Comparison of ENCODE assay signal across 7 cellular contexts in the genomic region with DNA sequence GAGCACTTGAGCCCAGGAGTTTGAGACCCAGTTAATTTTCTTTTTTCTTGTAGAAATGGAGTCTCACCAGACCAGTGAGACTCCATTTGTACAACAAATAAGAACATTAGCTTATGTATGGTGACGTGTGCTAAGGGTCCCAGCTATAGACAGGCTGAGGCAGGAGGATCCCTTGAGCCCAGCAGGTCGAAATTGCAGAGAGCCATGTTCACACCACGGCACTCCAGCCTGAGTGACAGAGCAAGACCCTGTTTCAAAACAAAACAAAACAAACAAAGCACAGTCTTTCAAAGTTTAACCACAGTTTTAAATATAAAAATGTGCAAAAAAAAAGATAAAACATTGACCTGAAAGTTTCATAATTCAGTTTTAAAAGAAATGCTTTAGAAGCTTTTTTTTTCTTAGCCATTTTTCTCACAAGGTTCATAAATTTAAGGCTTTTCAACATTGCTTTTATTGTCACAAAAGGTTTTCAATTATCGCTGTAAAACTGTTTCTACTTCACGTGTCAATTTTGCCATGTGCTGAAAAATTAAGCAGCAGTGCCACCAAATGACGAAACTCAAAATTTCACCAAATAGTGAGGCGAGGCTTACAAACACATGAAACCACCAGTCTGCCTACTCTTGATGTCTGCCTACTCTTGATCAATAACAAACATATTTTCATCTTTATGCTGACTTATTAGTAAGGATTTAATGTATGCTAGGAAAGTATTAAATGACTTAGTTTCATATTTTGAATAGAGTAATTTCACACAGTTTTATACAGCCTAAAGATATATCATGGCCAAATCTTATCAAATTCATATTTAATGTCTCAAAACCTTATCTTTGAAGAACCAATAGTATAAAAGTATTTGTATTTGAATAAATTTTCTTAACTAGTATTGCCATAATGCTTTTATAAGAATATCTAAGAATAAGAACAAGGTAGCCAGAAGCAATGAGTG.
DNase-seq lines count a peak whose midpoint lies in the region; ATAC-seq and TF ChIP-seq lines count a peak whose summit lies in the region.

No MANE protein-coding gene starts in this region.

- no peak overlapping the region for H3K27ac ChIP-seq in DOHH2 (ENCODE audit: low read depth, low read length)
- H3K27ac ChIP-seq in OCI-LY1 (ENCODE audit: low read depth, low read length, poor library complexity, severe bottlenecking), result no peak overlapping the region
- H3K27ac ChIP-seq in testis, result no peak overlapping the region

- intact Hi-C loops in testis (cut with DNase I; ENCODE audit: low total_unique reads), result no loop called here

- no peaks in the 10 kb centered on the region for H3K9me3 ChIP-seq in DOHH2 (ENCODE audit: control insufficient read depth, insufficient read depth, low read length)
- H3K9me3 ChIP-seq in OCI-LY1 (ENCODE audit: low read length), result no peaks in the 10 kb centered on the region
- H3K9me3 ChIP-seq in testis, result no peaks in the 10 kb centered on the region

- TF ChIP-seq POLR2A in testis (IDR thresholded peaks at IDR 0.05), result no peak

- no peak overlapping the region for H2AFZ ChIP-seq in OCI-LY1 (ENCODE audit: low read length)

- H3K9ac ChIP-seq in OCI-LY1 (ENCODE audit: low read length), result no peak overlapping the region

- H3K4me3 ChIP-seq in DOHH2 (ENCODE audit: low read length) (no peak overlapping the region), OCI-LY1 (ENCODE audit: low read depth, low read length, poor library complexity, severe bottlenecking) (no peak overlapping the region), kidney epithelial cell (ENCODE audit: low read depth, low read length) (no peak overlapping the region), testis (no peak overlapping the region)

- 0 out of 2 replicates have a peak overlapping the region, but pooled peaks have one; percentile 21 for H3K4me2 ChIP-seq in DOHH2 (ENCODE audit: low read length)
- no peak overlapping the region for H3K4me2 ChIP-seq in OCI-LY1 (ENCODE audit: low read length)

- H3K9me2 ChIP-seq in DOHH2 (replicated peaks; ENCODE audit: control insufficient read depth, low read length) (no peaks in the 10 kb centered on the region), OCI-LY1 (ENCODE audit: low read depth, low read length) (no peaks in the 10 kb centered on the region)

- H4K20me1 ChIP-seq in DOHH2 (ENCODE audit: control insufficient read depth, insufficient read depth, low read depth, low read length), result no peaks in the 10 kb centered on the region
- H4K20me1 ChIP-seq in OCI-LY1 (ENCODE audit: insufficient read depth, low read length), result no peaks in the 10 kb centered on the region

- no peaks in the 10 kb centered on the region for H3K79me2 ChIP-seq in DOHH2 (ENCODE audit: control insufficient read depth, low read length)
- no peaks in the 10 kb centered on the region for H3K79me2 ChIP-seq in OCI-LY1 (ENCODE audit: insufficient read depth, low read length)

- peak; percentile 81 for ATAC-seq in HG03460 (IDR thresholded peaks at IDR 0.05; ENCODE audit: unreplicated experiment)

- TF ChIP-seq CTCF in DOHH2 (IDR thresholded peaks at IDR 0.05; ENCODE audit: low read depth, low read length, poor library complexity, severe bottlenecking) (peak; percentile 68), OCI-LY1 (IDR thresholded peaks at IDR 0.05; ENCODE audit: low read length) (peak; percentile 78), kidney epithelial cell (IDR thresholded peaks at IDR 0.05; ENCODE audit: insufficient read depth, low read length, poor library complexity, severe bottlenecking) (peak; percentile 45), testis (IDR thresholded peaks at IDR 0.05) (peak; percentile 33 to 50 (median 43))

- peak; percentile 10 for DNase-seq in GM19240 (ENCODE audit: insufficient read length, low spot score)
- peak; percentile 30 for DNase-seq in brain pericyte (ENCODE audit: low read depth, low spot score)
- DNase-seq in kidney epithelial cell (ENCODE audit: low read depth), result peak; percentile 23
- peak; percentile 49 for DNase-seq in testis

- H3K27me3 ChIP-seq in DOHH2 (ENCODE audit: control insufficient read depth, low read length) (no peaks in the 10 kb centered on the region), OCI-LY1 (ENCODE audit: insufficient read depth, low read length) (no peaks in the 10 kb centered on the region), kidney epithelial cell (ENCODE audit: control insufficient read depth, insufficient read depth, low read length) (no peaks in the 10 kb centered on the region), testis (no peaks in the 10 kb centered on the region)

- WGBS in testis, 2 donors, result 32 to 33% methylated on average over 7 of the region's 7 CpGs

- H3F3A ChIP-seq in DOHH2 (ENCODE audit: control insufficient read depth, insufficient read depth) (no peaks in the 10 kb centered on the region), OCI-LY1 (ENCODE audit: insufficient read depth, low read length) (no peaks in the 10 kb centered on the region)

- 0 out of 2 replicates have a peak, but pooled peaks cover 4% of the 10 kb centered on the region for H3K4me1 ChIP-seq in DOHH2 (ENCODE audit: control insufficient read depth, low read length)
- H3K4me1 ChIP-seq in OCI-LY1 (ENCODE audit: insufficient read depth, low read length, severe bottlenecking), result no peaks in the 10 kb centered on the region
- no peaks in the 10 kb centered on the region for H3K4me1 ChIP-seq in testis

- H3K36me3 ChIP-seq in DOHH2 (ENCODE audit: control insufficient read depth, low read length) (no peaks in the 10 kb centered on the region), OCI-LY1 (ENCODE audit: insufficient read depth, low read length) (no peaks in the 10 kb centered on the region), kidney epithelial cell (ENCODE audit: control insufficient read depth, insufficient read depth, low read length) (no peaks in the 10 kb centered on the region), testis (ENCODE audit: low read depth, missing control alignments) (no peaks in the 10 kb centered on the region)
